Comparison of ENCODE assay signal across 10 cellular contexts in the genomic region with DNA sequence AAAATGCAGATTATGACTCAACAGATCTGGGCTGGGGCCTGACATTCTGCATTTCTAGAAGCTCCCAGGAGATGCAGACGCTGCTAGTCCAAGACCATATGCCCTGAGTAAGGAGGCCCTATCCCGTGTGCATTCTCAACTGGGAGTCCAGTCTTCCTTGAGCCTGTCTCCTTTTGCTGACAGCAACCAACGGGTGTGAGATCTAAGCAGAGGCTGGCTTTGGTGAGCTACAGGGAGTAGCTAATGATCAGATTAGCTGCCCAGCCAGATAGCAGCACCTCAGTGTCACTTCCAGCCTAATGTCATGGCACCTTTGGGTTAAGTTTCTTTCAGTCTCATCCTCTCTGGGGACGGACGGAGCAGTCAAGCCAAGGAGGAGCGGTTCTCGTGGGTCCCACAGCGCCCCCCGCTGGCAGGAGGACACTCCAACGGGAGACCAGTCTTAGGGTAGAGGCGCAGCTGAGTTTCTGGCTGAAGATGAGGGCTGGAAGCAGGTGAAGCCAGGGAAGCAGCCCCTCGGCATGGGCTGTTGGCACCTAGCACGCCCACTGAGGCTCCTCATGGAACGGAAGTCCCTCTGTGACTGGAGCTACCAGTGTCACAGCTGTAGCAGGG.
DNase-seq lines count a peak whose midpoint lies in the region; ATAC-seq and TF ChIP-seq lines count a peak whose summit lies in the region.
"Had no signal": no experiment of that assay in that cellular context is flagged by ENCODE, and none has a peak within 500 bp of the region (broad histone marks: within the 10 kb centered on the region; RNA-seq: fewer than 3 reads in every experiment).

No MANE protein-coding gene starts in this region.

- H3K9me3 ChIP-seq in neuronal stem cell (replicated peaks in 1 of 2; ENCODE audit: control insufficient read depth in 2 of 2, insufficient read depth in 1 of 2, low read depth in 1 of 2, low read length in 2 of 2) (no peaks in the 10 kb centered on the region), uterus (no peaks in the 10 kb centered on the region), gastroesophageal sphincter (no peaks in the 10 kb centered on the region)

- TF ChIP-seq EP300 in gastroesophageal sphincter (IDR thresholded peaks at IDR 0.05): no peak

- peaks cover 3% of the 10 kb centered on the region; the same call in 1 of the 2 replicates for H3K27me3 Mint-ChIP-seq in HFFc6 (ENCODE audit: insufficient read depth)

- H3K23ac ChIP-seq in neuronal stem cell (ENCODE audit: low read depth, low read length, poor library complexity): no peak overlapping the region

- WGBS in neuronal stem cell (ENCODE audit: extremely low coverage in 2 of 2, insufficient read length in 2 of 2, insufficient replicate concordance in 1 of 2), 2 donors: no CpG with 5 or more reads among the region's 14 CpGs
- 96 to 100% methylated on average over 2 to 3 of the region's 14 CpGs for WGBS in gastroesophageal sphincter (ENCODE audit: low coverage in 1 of 2), 2 donors

- H3K4me1 ChIP-seq in neuronal stem cell (ENCODE audit: control insufficient read depth in 2 of 2, insufficient read depth in 1 of 2, low read depth in 1 of 2, low read length in 2 of 2): peaks cover 0 to 9% of the 10 kb centered on the region in 2 donors
- H3K4me1 ChIP-seq in uterus: peaks cover 0 to 5% of the 10 kb centered on the region in 2 donors
- peaks cover 0 to 37% (median 12%) of the 10 kb centered on the region in 3 donors for H3K4me1 ChIP-seq in gastroesophageal sphincter

- no peak overlapping the region for H3K18ac ChIP-seq in neuronal stem cell (ENCODE audit: low read length)

- H2AK5ac ChIP-seq in neuronal stem cell (ENCODE audit: low read depth, low read length): no peak overlapping the region

- in situ Hi-C loops in astrocyte of the spinal cord (cut with HindIII; ENCODE audit: low sequenced_read_pairs): no loop called here

- H3K4me3 ChIP-seq in GM06990 (replicated peaks; ENCODE audit: low read depth, low read length): no peak overlapping the region
- no peak overlapping the region for H3K4me3 ChIP-seq in astrocyte of the spinal cord (ENCODE audit: low read depth, low read length)
- H3K4me3 ChIP-seq in neuronal stem cell (ENCODE audit: low read length in 2 of 2): no peak overlapping the region
- H3K4me3 ChIP-seq in uterus: no peak overlapping the region
- no peak overlapping the region for H3K4me3 ChIP-seq in gastroesophageal sphincter
- H3K4me3 ChIP-seq: coronary artery had no signal

- no peak overlapping the region for H3K14ac ChIP-seq in neuronal stem cell (ENCODE audit: low read length)

- intact Hi-C loops in uterus (cut with DNase I; ENCODE audit: low total_unique reads): no loop called here

- TF ChIP-seq CTCF in GM06990 (IDR thresholded peaks at IDR 0.05; ENCODE audit: insufficient read depth, low read length, poor library complexity, severe bottlenecking) (peak; percentile 63), HFFc6 (IDR thresholded peaks at IDR 0.05) (peak; percentile 39; the same call in 1 of the 2 replicates), astrocyte of the spinal cord (IDR thresholded peaks at IDR 0.05; ENCODE audit: low read depth, low read length) (peak; percentile 44), uterus (IDR thresholded peaks at IDR 0.05) (no peak), gastroesophageal sphincter (IDR thresholded peaks at IDR 0.05) (no peak)

- no peak overlapping the region for H2BK5ac ChIP-seq in neuronal stem cell (ENCODE audit: low read length)

- H3K27me3 ChIP-seq in GM06990 (replicated peaks; ENCODE audit: control insufficient read depth, insufficient read depth, low read length): no peaks in the 10 kb centered on the region; the same call in 1 of the 2 replicates
- H3K27me3 ChIP-seq in neuronal stem cell (ENCODE audit: control insufficient read depth in 3 of 3, insufficient read depth in 3 of 3, low read depth in 1 of 3, low read length in 3 of 3): no peaks in the 10 kb centered on the region
- H3K27me3 ChIP-seq in uterus: no peaks in the 10 kb centered on the region
- no peaks in the 10 kb centered on the region for H3K27me3 ChIP-seq in gastroesophageal sphincter

- H2BK12ac ChIP-seq in neuronal stem cell (ENCODE audit: low read length): no peak overlapping the region

- H3K27ac Mint-ChIP-seq in HFFc6: no peak overlapping the region

- H3K27ac ChIP-seq in neuronal stem cell (replicated peaks; ENCODE audit: low read length): no peak overlapping the region
- H3K27ac ChIP-seq in uterus: peak overlapping the region in 1 of 2 donors; percentile 10
- H3K27ac ChIP-seq in gastroesophageal sphincter: no peak overlapping the region
- H3K27ac ChIP-seq: coronary artery had no signal

- TF ChIP-seq POLR2A in uterus (IDR thresholded peaks at IDR 0.05) (no peak), gastroesophageal sphincter (IDR thresholded peaks at IDR 0.05) (no peak)

- H3K4me1 Mint-ChIP-seq in HFFc6 (ENCODE audit: low read depth): peaks cover 8% of the 10 kb centered on the region

- no peaks in the 10 kb centered on the region for H3K79me1 ChIP-seq in neuronal stem cell (ENCODE audit: low read depth, low read length)

- no peak overlapping the region for H4K91ac ChIP-seq in neuronal stem cell (ENCODE audit: low read depth, low read length, poor library complexity)

- no peak overlapping the region for H3K4ac ChIP-seq in neuronal stem cell (ENCODE audit: low read length)

- peak overlapping the region; percentile 68 for H2AFZ ChIP-seq in neuronal stem cell (ENCODE audit: low read length)

- no peak overlapping the region for H2BK120ac ChIP-seq in neuronal stem cell (ENCODE audit: low read depth, low read length)

- H3K36me3 ChIP-seq in GM06990 (ENCODE audit: control insufficient read depth, insufficient read depth, low read length) (no peaks in the 10 kb centered on the region), neuronal stem cell (replicated peaks in 1 of 2; ENCODE audit: control insufficient read depth in 2 of 2, insufficient read depth in 2 of 2, low read length in 2 of 2) (no peaks in the 10 kb centered on the region), uterus (no peaks in the 10 kb centered on the region), gastroesophageal sphincter (no peaks in the 10 kb centered on the region)

- H3K4me3 Mint-ChIP-seq in HFFc6: no peak overlapping the region

- no peak overlapping the region for H4K8ac ChIP-seq in neuronal stem cell (ENCODE audit: low read depth, low read length)

- no peaks in the 10 kb centered on the region for H3K36me3 Mint-ChIP-seq in HFFc6 (ENCODE audit: low read depth)

- ATAC-seq in gastroesophageal sphincter: no peak

- H3K9me3 Mint-ChIP-seq in HFFc6: peaks cover under 1% of the 10 kb centered on the region; the same call in 1 of the 2 replicates

- no peak overlapping the region for H3K4me2 ChIP-seq in neuronal stem cell (ENCODE audit: insufficient read depth, low read length, poor library complexity, severe bottlenecking)

- no peak for DNase-seq in GM06990 (ENCODE audit: extremely low read depth, insufficient read length)
- DNase-seq in HFFc6: no peak
- no peak for DNase-seq in astrocyte of the spinal cord (ENCODE audit: low read depth, low spot score)
- DNase-seq in neuronal stem cell (ENCODE audit: low spot score): no peak
- DNase-seq in NCI-H1694 (lab: John Stamatoyannopoulos, UW): no peak
- no peak for DNase-seq in DMS114 treated with DMSO at 0.1 percent for 48 hours (lab: John Stamatoyannopoulos, UW; ENCODE audit: unreplicated experiment)
- no peak for DNase-seq in uterus
- DNase-seq: NCI-H2081 had no signal

- no peak overlapping the region for H2BK15ac ChIP-seq in neuronal stem cell (ENCODE audit: low read length)

- no peak overlapping the region for H3K9ac ChIP-seq in neuronal stem cell (ENCODE audit: low read depth, low read length, poor library complexity)

Comparison
In these comparisons a context has a peak if more than half of its experiments do, and no peak if none do; other contexts are left out.
1. CTCF ChIP-seq: peak in GM06990 (single experiment), HFFc6 (single experiment) and astrocyte of the spinal cord (single experiment); none in uterus (0 of 4) and gastroesophageal sphincter (0 of 4).